Comparison of ENCODE assay signal across 21 cellular contexts in genomic region chr11:130531061-130531460, GRCh38.
A peak's percentile ranks its signal among the peaks of the same experiment; 100 is the strongest.
DNase-seq lines count a peak whose midpoint lies in the region; ATAC-seq, FAIRE-seq and TF ChIP-seq lines count a peak whose summit lies in the region.
"Had no signal": no experiment of that assay in that cellular context is flagged by ENCODE, and none has a peak within 500 bp of the region (broad histone marks: within the 10 kb centered on the region; RNA-seq: fewer than 3 reads in every experiment).

No MANE protein-coding gene starts in this region.

- H3K4me3 ChIP-seq in MG63: no peak overlapping the region
- no peak overlapping the region for H3K4me3 ChIP-seq in astrocyte of the spinal cord (ENCODE audit: low read depth, low read length)
- H3K4me3 ChIP-seq in keratinocyte (ENCODE audit: control insufficient read depth in 2 of 3, extremely low read depth in 1 of 3, insufficient read depth in 2 of 3, low read depth in 1 of 3, low read length in 3 of 3): no peak overlapping the region
- H3K4me3 ChIP-seq in HAP-1: no peak overlapping the region
- H3K4me3 ChIP-seq: A549, heart right ventricle had no signal

- peak; percentile 31 for DNase-seq in AG08395 (ENCODE audit: low spot score)
- DNase-seq in MG63: peak; percentile 56
- DNase-seq in astrocyte of the spinal cord (ENCODE audit: low read depth, low spot score): peak; percentile 75
- no peak for DNase-seq in keratinocyte (ENCODE audit: low read depth, low spot score)
- no peak for DNase-seq in HAP-1 (ENCODE audit: low spot score in 2 of 2)
- DNase-seq in stimulated activated naive CD4-positive, alpha-beta T cell treated with Interleukin-2 at 50 U/mL for 16 hours (lab: John Stamatoyannopoulos, UW): no peak
- no peak for DNase-seq in NCI-H1694 treated with DMSO at 0.1 percent for 48 hours (lab: John Stamatoyannopoulos, UW)
- DNase-seq: activated CD4-positive, alpha-beta T cell treated with anti-CD3 and anti-CD28 coated beads, Interleukin-2, amount 10 ng/mL, durations not matched to agents 24 days and 14 days; activated CD8-positive, alpha-beta memory T cell treated with anti-CD3 and anti-CD28 coated beads, Interleukin-2, amount 50 U/mL, for 48 hours; activated naive CD4-positive, alpha-beta T cell treated with Interleukin-2 at 50 U/mL for 16 hours; CD8-positive, alpha-beta memory T cell; erythroblast; heart right ventricle; kidney; NCI-H2029 treated with DMSO at 0.1 percent for 48 hours; NCI-H526; PC-3; retina had no signal

- H3K4me1 ChIP-seq in keratinocyte (ENCODE audit: control insufficient read depth, extremely low read depth, insufficient read depth, low read length): peaks cover 20% of the 10 kb centered on the region
- H3K4me1 ChIP-seq in HAP-1: no peaks in the 10 kb centered on the region
- H3K4me1 ChIP-seq: A549 had no signal

- in situ Hi-C loops in astrocyte of the spinal cord (cut with HindIII; ENCODE audit: low sequenced_read_pairs) (no loop called here), HAP-1 (cut with MboI; ENCODE audit: low sequenced_read_pairs) (no loop called here)

- H3K36me3 ChIP-seq in MG63 (no peaks in the 10 kb centered on the region), keratinocyte (ENCODE audit: control insufficient read depth in 2 of 2, extremely low read depth in 1 of 2, insufficient read depth in 2 of 2, low read length in 2 of 2) (no peaks in the 10 kb centered on the region), HAP-1 (replicated peaks) (no peaks in the 10 kb centered on the region)
- H3K36me3 ChIP-seq: heart right ventricle had no signal

- no peak overlapping the region for H3K4me2 ChIP-seq in keratinocyte (ENCODE audit: control insufficient read depth, extremely low read depth, insufficient read depth, low read depth, low read length)
- H3K4me2 ChIP-seq: A549 had no signal

- TF ChIP-seq CTCF in astrocyte of the spinal cord (IDR thresholded peaks at IDR 0.05; ENCODE audit: low read depth, low read length): no peak
- peak in 2 of 3 experiments; percentile 5 to 7 for TF ChIP-seq CTCF in keratinocyte (optimal IDR thresholded peaks at IDR 0.05 in 1 of 3, IDR thresholded peaks at IDR 0.05 in 1 of 3, conservative IDR thresholded peaks at IDR 0.05 in 1 of 3; ENCODE audit: extremely low read depth in 1 of 3, insufficient read depth in 2 of 3, low read length in 3 of 3)

- H3K27ac ChIP-seq in keratinocyte (ENCODE audit: control insufficient read depth, insufficient read depth, low read length): no peak overlapping the region
- H3K27ac ChIP-seq: A549, heart right ventricle had no signal

- dilution Hi-C loops in keratinocyte (cut with MboI; ENCODE audit: extremely low pct_ligation_motif_present, low sequenced_read_pairs): no loop called here

- no peak for FAIRE-seq in keratinocyte (lab: Jason Lieb, UNC)
- FAIRE-seq: A549, kidney, urothelium cell line had no signal

- H2AFZ ChIP-seq in keratinocyte (ENCODE audit: control insufficient read depth, low read length): no peak overlapping the region

- no peak for ATAC-seq in GM19328 (IDR thresholded peaks at IDR 0.05; ENCODE audit: unreplicated experiment)
- ATAC-seq: A549, heart right ventricle, PC-3 had no signal

- H3K27me3 ChIP-seq in MG63 (no peaks in the 10 kb centered on the region), keratinocyte (ENCODE audit: control insufficient read depth, extremely low read depth, insufficient read depth, low read length) (no peaks in the 10 kb centered on the region), HAP-1 (ENCODE audit: low read depth) (no peaks in the 10 kb centered on the region)
- H3K27me3 ChIP-seq: heart right ventricle had no signal

- H3K9me1 ChIP-seq in keratinocyte (ENCODE audit: control insufficient read depth, extremely low read depth, insufficient read depth, low read length): no peaks in the 10 kb centered on the region

- H3K79me2 ChIP-seq in keratinocyte (ENCODE audit: control insufficient read depth, insufficient read depth, low read length): no peaks in the 10 kb centered on the region

- no peaks in the 10 kb centered on the region for H4K20me1 ChIP-seq in keratinocyte (ENCODE audit: control insufficient read depth, extremely low read depth, insufficient read depth, low read length)

- H3K9ac ChIP-seq in keratinocyte (ENCODE audit: control insufficient read depth, extremely low read depth, insufficient read depth, low read length): no peak overlapping the region

- no peaks in the 10 kb centered on the region for H3K9me3 ChIP-seq in MG63
- no peaks in the 10 kb centered on the region for H3K9me3 ChIP-seq in keratinocyte (ENCODE audit: control insufficient read depth, low read depth, low read length)
- no peaks in the 10 kb centered on the region for H3K9me3 ChIP-seq in HAP-1
- H3K9me3 ChIP-seq: A549, heart right ventricle had no signal

Comparison
In these comparisons a context has a peak if more than half of its experiments do, and no peak if none do; other contexts are left out.
1. DNase-seq: peak in AG08395 (single experiment), MG63 (single experiment) and astrocyte of the spinal cord (single experiment); none in keratinocyte (single experiment), HAP-1 (0 of 2), stimulated activated naive CD4-positive, alpha-beta T cell treated with Interleukin-2 at 50 U/mL for 16 hours (single experiment) and NCI-H1694 treated with DMSO at 0.1 percent for 48 hours (single experiment).